In the genomic region with DNA sequence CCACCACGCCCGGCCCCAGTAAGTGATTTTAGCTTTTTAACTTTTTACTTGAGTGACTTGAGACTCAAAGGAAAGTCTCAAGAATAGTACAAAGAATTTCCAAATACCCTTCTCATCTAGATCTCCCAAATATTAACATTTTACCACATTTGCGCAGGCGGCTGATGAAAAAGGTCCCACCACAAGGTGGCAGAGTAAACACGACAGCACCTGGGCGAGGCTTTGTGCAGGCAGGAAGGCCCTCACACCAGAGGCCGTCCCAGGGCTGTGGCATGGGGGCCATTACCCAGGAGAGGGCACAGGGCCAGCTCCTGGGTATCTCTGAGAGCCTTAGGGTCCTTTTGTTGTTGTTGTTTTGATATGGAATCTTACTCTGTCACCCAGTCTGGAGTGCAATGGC, we compare ENCODE assay signal across 11 cellular contexts. TPM values are rescaled to one million over a fixed set of nuclear protein-coding genes. Genes with fewer than 3 reads are reported as not detected.
DNase-seq lines count a peak whose midpoint lies in the region; ATAC-seq, FAIRE-seq and TF ChIP-seq lines count a peak whose summit lies in the region.
"Had no signal": no experiment of that assay in that cellular context is flagged by ENCODE, and none has a peak within 500 bp of the region (broad histone marks: within the 10 kb centered on the region; RNA-seq: fewer than 3 reads in every experiment).

No MANE protein-coding gene starts in this region.

- H3K27me3 ChIP-seq in adipocyte (replicated peaks; ENCODE audit: control insufficient read depth, insufficient read depth, low read length) (peaks cover 6% of the 10 kb centered on the region), lower lobe of right lung (ENCODE audit: low read depth) (no peaks in the 10 kb centered on the region)
- H3K27me3 ChIP-seq: BLaER1 treated with 17β-estradiol and CSF1 and Interleukin-3, amounts not matched to agents 10 nM and 100 nM had no signal

- H3K4me3 ChIP-seq in adipocyte (ENCODE audit: low read length) (no peak overlapping the region), lower lobe of right lung (no peak overlapping the region)
- H3K4me3 ChIP-seq: BLaER1 treated with 17β-estradiol and CSF1 and Interleukin-3, amounts not matched to agents 10 nM and 100 nM had no signal

- ATAC-seq in lower lobe of right lung (peak; percentile 41 to 59), GM21515 (IDR thresholded peaks at IDR 0.05; ENCODE audit: unreplicated experiment) (no peak)
- ATAC-seq: stimulated activated naive CD8-positive, alpha-beta T cell treated with anti-CD3 and anti-CD28 coated beads, Interleukin-15, amount 100 ng/mL, for 72 hours had no signal

- intact Hi-C loops in lower lobe of right lung (cut with DNase I), result no loop called here

- no peak for FAIRE-seq in HTR-8/SVneo (lab: Jason Lieb, UNC)
- FAIRE-seq: islet of Langerhans had no signal

- H3K4me1 ChIP-seq in adipocyte (ENCODE audit: control insufficient read depth, insufficient read depth, low read length) (no peaks in the 10 kb centered on the region), lower lobe of right lung (no peaks in the 10 kb centered on the region)

- DNase-seq in NCI-H1417 (lab: John Stamatoyannopoulos, UW) (peak; percentile 8 to 56 (median 19)), NCI-H1417 treated with DMSO at 0.1 percent for 48 hours (lab: John Stamatoyannopoulos, UW) (no peak), adipocyte (ENCODE audit: low read depth) (peak; percentile 7), lower lobe of right lung (no peak), activated gamma-delta T cell (lab: John Stamatoyannopoulos, UW) (no peak), HTR-8/SVneo (ENCODE audit: insufficient read length, low spot score) (no peak)

- H3K36me3 ChIP-seq in adipocyte (ENCODE audit: control insufficient read depth, insufficient read depth, low read length, severe bottlenecking) (no peaks in the 10 kb centered on the region), lower lobe of right lung (no peaks in the 10 kb centered on the region)
- H3K36me3 ChIP-seq: BLaER1 treated with 17β-estradiol and CSF1 and Interleukin-3, amounts not matched to agents 10 nM and 100 nM had no signal

- no peak overlapping the region for H3K27ac ChIP-seq in lower lobe of right lung
- H3K27ac ChIP-seq: BLaER1 treated with 17β-estradiol and CSF1 and Interleukin-3, amounts not matched to agents 10 nM and 100 nM had no signal

- TF ChIP-seq CTCF in LNCAP (IDR thresholded peaks at IDR 0.05), result peak; percentile 25; the same call in 1 of the 2 replicates
- TF ChIP-seq CTCF in lower lobe of right lung (IDR thresholded peaks at IDR 0.05), result peak; percentile 34

- no peak overlapping the region for H3K9ac ChIP-seq in adipocyte (ENCODE audit: low read length)
- H3K9ac ChIP-seq: BLaER1 treated with 17β-estradiol and CSF1 and Interleukin-3, amounts not matched to agents 10 nM and 100 nM had no signal

- no peaks in the 10 kb centered on the region for H3K9me3 ChIP-seq in adipocyte (ENCODE audit: control insufficient read depth, low read length)
- no peaks in the 10 kb centered on the region for H3K9me3 ChIP-seq in lower lobe of right lung
- H3K9me3 ChIP-seq: BLaER1 treated with 17β-estradiol and CSF1 and Interleukin-3, amounts not matched to agents 10 nM and 100 nM had no signal

RNA-seq across cellular contexts. Expression of a gene that starts 50.0 kb away (rescaled TPM):
- 59.8 TPM for total RNA-seq in lower lobe of right lung

Comparison
In these comparisons a context has a peak if more than half of its experiments do, and no peak if none do; other contexts are left out.
1. DNase-seq: peak in NCI-H1417 (3 of 3) and adipocyte (single experiment); none in NCI-H1417 treated with DMSO at 0.1 percent for 48 hours (single experiment), lower lobe of right lung (single experiment), activated gamma-delta T cell (single experiment) and HTR-8/SVneo (single experiment).